In the genomic region with DNA sequence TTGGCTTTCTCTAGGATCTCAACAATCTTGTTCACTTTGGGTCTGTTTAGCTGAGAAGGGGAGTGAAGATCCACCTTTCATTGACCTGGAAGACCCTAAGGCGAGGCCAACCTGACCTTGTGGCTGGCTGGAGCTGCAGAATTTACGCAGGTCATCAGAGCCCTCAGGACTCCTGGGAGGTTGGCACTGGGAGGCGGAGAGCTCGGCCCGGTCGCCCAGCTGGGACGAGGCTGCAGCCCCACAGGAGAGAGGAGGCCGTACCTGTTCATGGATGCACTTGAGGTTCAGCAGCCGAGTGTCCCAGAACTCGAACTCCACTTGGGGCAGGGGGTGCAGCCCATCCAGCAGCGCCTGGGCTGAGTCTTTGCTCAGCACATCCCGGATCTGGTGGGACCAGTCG, we compare ENCODE assay signal across 31 cellular contexts. TPM values are rescaled to one million over a fixed set of nuclear protein-coding genes. Genes with fewer than 3 reads are reported as not detected.
"Had no signal": no experiment of that assay in that cellular context is flagged by ENCODE, and none has a peak within 500 bp of the region (broad histone marks: within the 10 kb centered on the region; RNA-seq: fewer than 3 reads in every experiment).

No MANE protein-coding gene starts in this region.

- H3K9me3 ChIP-seq: adrenal gland, body of pancreas had no signal

- H3K36me3 ChIP-seq: adrenal gland, brain microvascular endothelial cell had no signal

- H3K27me3 ChIP-seq: adrenal gland, body of pancreas, brain microvascular endothelial cell had no signal

- H3K4me3 ChIP-seq: adrenal gland, body of pancreas had no signal

- FAIRE-seq: astrocyte, TTC549 had no signal

- H3K27ac ChIP-seq: adrenal gland, body of pancreas, brain microvascular endothelial cell, VCaP had no signal

- H3K4me1 ChIP-seq: adrenal gland, body of pancreas had no signal

- DNase-seq: activated B cell treated with CpG ODN at 0.5 μM for 24 hours; activated CD4-positive, alpha-beta memory T cell treated with anti-CD3 and anti-CD28 coated beads for 36 hours; activated CD4-positive, alpha-beta T cell treated with anti-CD3 and anti-CD28 coated beads for 4 hours; activated CD4-positive, alpha-beta T cell treated with anti-CD3 and anti-CD28 coated beads, Interleukin-2, amount 10 ng/mL, durations not matched to agents 24 days and 14 days; activated CD4-positive, alpha-beta T cell treated with anti-CD3 and anti-CD28 coated beads, Interleukin-2, amount 50 U/mL, for 1 hour; activated CD4-positive, alpha-beta T cell treated with anti-CD3 and anti-CD28 coated beads, Interleukin-2, amount 50 U/mL, for 4 hours; activated CD4-positive, CD25-positive, alpha-beta regulatory T cell treated with anti-CD3 and anti-CD28 coated beads, Interleukin-2, amount 50 U/mL, for 72 hours; activated CD8-positive, alpha-beta memory T cell treated with anti-CD3 and anti-CD28 coated beads, Interleukin-2, amount 50 U/mL, for 4 hours; activated CD8-positive, alpha-beta T cell treated with anti-CD3 and anti-CD28 coated beads for 36 hours; activated effector memory CD4-positive, alpha-beta T cell treated with anti-CD3 and anti-CD28 coated beads, Interleukin-2, amount 50 U/mL, for 16 hours; activated gamma-delta T cell treated with Interleukin-2 at 50 U/mL for 16 hours; activated naive CD4-positive, alpha-beta T cell; activated naive CD4-positive, alpha-beta T cell treated with anti-CD3 and anti-CD28 coated beads for 36 hours; activated naive CD4-positive, alpha-beta T cell treated with anti-CD3 and anti-CD28 coated beads, Interleukin-2, amount 50 U/mL, for 16 hours; activated naive CD8-positive, alpha-beta T cell treated with anti-CD3 and anti-CD28 coated beads for 36 hours; activated T-cell treated with anti-CD3 and anti-CD28 coated beads for 4 hours; activated T-cell treated with anti-CD3 and anti-CD28 coated beads, Interleukin-2, amount 50 U/mL, for 1 hour; activated T-cell treated with anti-CD3 and anti-CD28 coated beads, Interleukin-2, amount 50 U/mL, for 4 hours; activated T-cell treated with anti-CD3 and anti-CD28 coated beads, Interleukin-2, amount 50 U/mL, for 72 hours; adrenal gland; amniotic stem cell; aorta; body of pancreas; brain microvascular endothelial cell; central memory CD4-positive, alpha-beta T cell; T-helper 1 cell; T-helper 2 cell; T-helper 9 cell had no signal

RNA-seq across cellular contexts. Expression of a gene that starts 5.9 kb away (rescaled TPM):
- total RNA-seq: body of pancreas had no signal
- polyA plus RNA-seq: aorta had no signal
